In the genomic region with DNA sequence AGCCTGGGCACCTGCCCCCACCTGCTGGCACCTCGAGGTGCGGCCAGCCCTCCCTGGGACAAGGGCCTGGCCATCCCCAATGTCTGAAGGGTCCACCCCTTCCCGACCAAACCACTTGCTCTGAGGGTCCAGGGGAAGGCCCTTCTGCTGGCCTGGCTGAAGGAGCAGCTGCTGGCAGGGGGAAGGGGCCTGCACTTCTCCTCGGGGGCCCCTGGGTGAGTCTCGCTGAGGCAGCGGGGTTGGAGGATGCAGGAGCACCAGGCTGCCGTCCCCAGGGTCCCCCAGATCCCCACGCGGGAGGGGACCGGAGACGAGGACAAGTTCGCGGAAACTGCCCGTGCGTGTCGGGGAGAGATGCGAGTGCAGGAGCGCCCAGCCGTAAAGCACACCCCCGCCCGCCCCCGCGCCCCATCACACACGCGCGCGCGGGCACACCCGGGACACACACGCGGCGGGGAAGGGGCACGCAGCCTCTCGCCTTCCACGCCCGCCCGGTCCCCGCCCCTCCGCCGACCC, we compare ENCODE assay signal across 1 cellular context.
A peak's percentile ranks its signal among the peaks of the same experiment; 100 is the strongest.
TF ChIP-seq lines count a peak whose summit lies in the region.

No MANE protein-coding gene starts in this region.

TF ChIP-seq in H1, 55 proteins besides CTCF, POLR2A, EP300 and RAD21:
- TF ChIP-seq RBBP5 (IDR thresholded peaks at IDR 0.05; ENCODE audit: borderline replicate concordance, low read depth, low read length), result 0 out of 2 replicates have a peak, but pooled peaks have one; percentile 60
- TF ChIP-seq PHF8 (conservative IDR thresholded peaks at IDR 0.05; ENCODE audit: low read depth, low read length), result no peak
- TF ChIP-seq, protein P1, sequence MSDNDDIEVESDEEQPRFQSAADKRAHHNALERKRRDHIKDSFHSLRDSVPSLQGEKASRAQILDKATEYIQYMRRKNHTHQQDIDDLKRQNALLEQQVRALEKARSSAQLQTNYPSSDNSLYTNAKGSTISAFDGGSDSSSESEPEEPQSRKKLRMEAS (IDR thresholded peaks at IDR 0.05), result no peak
- peak; percentile 32 for TF ChIP-seq KDM4A (IDR thresholded peaks at IDR 0.05; ENCODE audit: low read depth, low read length, severe bottlenecking)
- 0 out of 2 replicates have a peak, but pooled peaks have one; percentile 5 for TF ChIP-seq JUND (IDR thresholded peaks at IDR 0.05; ENCODE audit: low read length)
